ENCODE assay signal across 10 cellular contexts in the genomic region with DNA sequence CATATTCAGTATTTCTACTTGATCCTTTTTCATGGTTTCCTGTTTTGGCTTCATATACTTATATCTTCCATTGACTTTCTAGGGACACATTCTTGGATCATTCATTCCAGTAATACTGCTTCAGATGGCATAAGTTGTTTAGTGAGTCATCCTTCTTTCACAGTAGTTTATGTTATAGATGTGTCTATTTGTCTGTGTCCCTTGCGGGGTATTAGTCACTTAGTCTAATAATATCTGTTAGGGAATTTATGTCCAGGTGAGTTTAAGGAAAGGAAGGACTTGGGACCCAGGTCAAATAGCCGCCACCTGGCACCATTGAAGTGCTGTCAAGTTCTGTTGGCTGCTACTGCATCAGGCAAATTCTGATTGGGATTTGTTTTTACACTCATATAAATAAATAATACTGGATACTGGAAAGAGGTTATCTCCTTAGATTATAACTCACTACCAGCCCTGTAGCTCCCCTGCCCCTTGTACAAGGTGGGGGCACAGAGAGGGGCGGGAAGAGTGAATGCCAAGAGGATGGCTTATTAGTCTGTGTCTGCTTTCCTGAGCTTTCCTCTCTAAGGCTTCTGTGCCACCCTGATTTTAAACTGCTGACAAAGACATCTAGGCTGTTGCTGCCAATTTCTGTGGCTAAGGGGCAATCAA.
DNase-seq lines count a peak whose midpoint lies in the region; TF ChIP-seq lines count a peak whose summit lies in the region.
"Had no signal": no experiment of that assay in that cellular context is flagged by ENCODE, and none has a peak within 500 bp of the region (broad histone marks: within the 10 kb centered on the region; RNA-seq: fewer than 3 reads in every experiment).

No MANE protein-coding gene starts in this region.

- TF ChIP-seq CTCF in choroid plexus epithelial cell (conservative IDR thresholded peaks at IDR 0.05; ENCODE audit: low read depth, low read length), result no peak
- no peak for TF ChIP-seq CTCF in neutrophil (IDR thresholded peaks at IDR 0.05)
- TF ChIP-seq CTCF in WERI-Rb-1 (IDR thresholded peaks at IDR 0.05; ENCODE audit: low read depth, low read length), result no peak

- H3K9me3 ChIP-seq in neutrophil (no peaks in the 10 kb centered on the region), WERI-Rb-1 (ENCODE audit: severe bottlenecking) (no peaks in the 10 kb centered on the region)
- H3K9me3 ChIP-seq: gastroesophageal sphincter had no signal

- H3K27ac ChIP-seq in neutrophil (peak overlapping the region; percentile 68), WERI-Rb-1 (no peak overlapping the region)
- H3K27ac ChIP-seq: gastroesophageal sphincter had no signal

- peaks cover 4 to 6% of the 10 kb centered on the region in 2 experiments for H3K4me1 ChIP-seq in neutrophil (ENCODE audit: control insufficient read depth in 1 of 2, insufficient read depth in 1 of 2, low read depth in 1 of 2, low read length in 1 of 2)

- H3K4me3 ChIP-seq in choroid plexus epithelial cell (ENCODE audit: low read depth, low read length) (no peak overlapping the region), neutrophil (ENCODE audit: low read depth in 1 of 2, low read length in 1 of 2) (no peak overlapping the region), WERI-Rb-1 (ENCODE audit: low read depth, low read length) (no peak overlapping the region)
- H3K4me3 ChIP-seq: gastroesophageal sphincter had no signal

- no peaks in the 10 kb centered on the region for H3K27me3 ChIP-seq in neutrophil
- no peaks in the 10 kb centered on the region for H3K27me3 ChIP-seq in WERI-Rb-1 (ENCODE audit: insufficient read depth, low read depth, severe bottlenecking)
- H3K27me3 ChIP-seq: gastroesophageal sphincter had no signal

- DNase-seq in EL (peak; percentile 68), LHCN-M2 (ENCODE audit: low read depth) (peak; percentile 36), choroid plexus epithelial cell (ENCODE audit: low read depth) (peak; percentile 58), WERI-Rb-1 (no peak), ecto neural progenitor cell (ENCODE audit: low spot score) (no peak), HuH-7 (ENCODE audit: low spot score) (no peak)
- no peak for DNase-seq in activated CD8-positive, alpha-beta memory T cell treated with anti-CD3 and anti-CD28 coated beads, Interleukin-2, amount 50 U/mL, for 48 hours
- DNase-seq: nephron progenitor cell had no signal

- H3K36me3 ChIP-seq in neutrophil (no peaks in the 10 kb centered on the region), WERI-Rb-1 (no peaks in the 10 kb centered on the region)
- H3K36me3 ChIP-seq: gastroesophageal sphincter had no signal

Comparison
In these comparisons a context has a peak if more than half of its experiments do, and no peak if none do; other contexts are left out.
1. DNase-seq: peak in EL (single experiment), LHCN-M2 (single experiment) and choroid plexus epithelial cell (single experiment); none in WERI-Rb-1 (single experiment), ecto neural progenitor cell (single experiment), activated CD8-positive, alpha-beta memory T cell treated with anti-CD3 and anti-CD28 coated beads, Interleukin-2, amount 50 U/mL, for 48 hours (single experiment) and HuH-7 (single experiment).